ENCODE assay signal across 13 cellular contexts in genomic region chr16:510066-510465, GRCh38. TPM values are rescaled to one million over a fixed set of nuclear protein-coding genes. Genes with fewer than 3 reads are reported as not detected.
"Had no signal": no experiment of that assay in that cellular context is flagged by ENCODE, and none has a peak within 500 bp of the region (broad histone marks: within the 10 kb centered on the region; RNA-seq: fewer than 3 reads in every experiment).

No MANE protein-coding gene starts in this region.

RNA-seq across cellular contexts. Expression of gene PRR35, which starts 50.1 kb away (rescaled TPM):
- total RNA-seq: stomach, subcutaneous adipose tissue, suprapubic skin, temporal lobe, thyroid gland, tibial nerve, transverse colon, upper lobe of left lung, upper lobe of right lung, ureter, urinary bladder, uterus, vagina had no signal
- polyA plus RNA-seq: stomach, urinary bladder had no signal
